1 cellular context compared by ENCODE assay signal in the genomic region with DNA sequence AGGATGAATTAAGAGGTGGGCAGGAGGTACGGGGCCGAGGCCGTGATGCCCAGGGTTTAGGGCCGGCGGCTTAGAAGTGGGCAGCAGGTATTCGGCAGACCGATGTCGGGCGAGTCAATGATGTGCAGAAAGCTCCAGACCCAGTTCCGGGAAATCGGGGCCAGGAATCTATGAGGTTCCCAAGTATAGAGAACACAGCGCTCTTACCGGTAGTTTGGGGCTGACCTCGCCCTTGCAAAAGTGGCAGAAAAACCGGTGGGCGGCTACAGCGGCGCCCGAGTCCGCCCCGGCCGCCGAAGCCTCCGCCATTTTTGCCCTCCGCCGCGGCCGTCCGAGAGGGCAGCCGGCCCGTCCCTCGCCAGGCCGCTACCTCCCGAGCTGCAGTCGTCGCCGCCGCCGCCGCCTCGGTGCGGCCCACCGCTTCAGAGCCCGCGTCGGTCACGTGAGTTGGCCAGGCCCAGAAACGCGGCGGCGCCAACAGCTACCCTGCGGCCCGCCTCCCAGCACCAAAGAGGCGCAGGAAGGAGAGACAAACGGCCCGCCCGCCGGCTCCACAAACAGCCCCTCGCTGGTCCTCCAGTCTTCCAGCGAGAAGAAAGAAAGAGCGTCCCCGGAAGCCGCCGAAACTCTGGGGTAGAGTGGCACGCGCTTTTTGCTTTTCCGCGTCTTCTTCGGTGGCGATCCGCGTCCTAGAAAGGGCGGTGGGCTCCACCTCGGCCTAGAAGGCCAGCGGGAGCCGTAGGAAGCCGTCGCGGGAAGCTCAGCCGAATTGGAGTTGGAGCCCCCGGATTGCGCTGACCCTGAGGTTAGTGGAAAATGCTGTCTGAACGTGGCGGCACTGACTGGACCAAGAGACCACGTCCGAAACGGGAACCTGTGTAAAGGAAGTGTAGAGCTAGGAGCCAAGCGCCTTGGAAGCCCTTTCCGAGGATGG.
TF ChIP-seq lines count a peak whose summit lies in the region.

A gene with protein sequence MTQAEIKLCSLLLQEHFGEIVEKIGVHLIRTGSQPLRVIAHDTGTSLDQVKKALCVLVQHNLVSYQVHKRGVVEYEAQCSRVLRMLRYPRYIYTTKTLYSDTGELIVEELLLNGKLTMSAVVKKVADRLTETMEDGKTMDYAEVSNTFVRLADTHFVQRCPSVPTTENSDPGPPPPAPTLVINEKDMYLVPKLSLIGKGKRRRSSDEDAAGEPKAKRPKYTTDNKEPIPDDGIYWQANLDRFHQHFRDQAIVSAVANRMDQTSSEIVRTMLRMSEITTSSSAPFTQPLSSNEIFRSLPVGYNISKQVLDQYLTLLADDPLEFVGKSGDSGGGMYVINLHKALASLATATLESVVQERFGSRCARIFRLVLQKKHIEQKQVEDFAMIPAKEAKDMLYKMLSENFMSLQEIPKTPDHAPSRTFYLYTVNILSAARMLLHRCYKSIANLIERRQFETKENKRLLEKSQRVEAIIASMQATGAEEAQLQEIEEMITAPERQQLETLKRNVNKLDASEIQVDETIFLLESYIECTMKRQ (plus strand): TSS at position 636 of the 934 bp plus-strand sequence. CDS start 1,577 bp downstream, outside the sequence.
A gene (minus strand): TSS at position 531 of the 934 bp plus-strand sequence. CDS start 222 bp downstream, at position 309.

TF ChIP-seq in GM12878, 131 proteins besides CTCF, POLR2A, EP300 and RAD21 (continued from another document and continues in another):
- TF ChIP-seq, protein P1, sequence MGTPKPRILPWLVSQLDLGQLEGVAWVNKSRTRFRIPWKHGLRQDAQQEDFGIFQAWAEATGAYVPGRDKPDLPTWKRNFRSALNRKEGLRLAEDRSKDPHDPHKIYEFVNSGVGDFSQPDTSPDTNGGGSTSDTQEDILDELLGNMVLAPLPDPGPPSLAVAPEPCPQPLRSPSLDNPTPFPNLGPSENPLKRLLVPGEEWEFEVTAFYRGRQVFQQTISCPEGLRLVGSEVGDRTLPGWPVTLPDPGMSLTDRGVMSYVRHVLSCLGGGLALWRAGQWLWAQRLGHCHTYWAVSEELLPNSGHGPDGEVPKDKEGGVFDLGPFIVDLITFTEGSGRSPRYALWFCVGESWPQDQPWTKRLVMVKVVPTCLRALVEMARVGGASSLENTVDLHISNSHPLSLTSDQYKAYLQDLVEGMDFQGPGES (IDR thresholded peaks at IDR 0.05) = no peak
- peak; percentile 80 for TF ChIP-seq DPF2 (IDR thresholded peaks at IDR 0.05)
- peak; percentile 95 to 99 for TF ChIP-seq BHLHE40 (IDR thresholded peaks at IDR 0.05; ENCODE audit: borderline replicate concordance in 1 of 2, low read depth in 2 of 2, low read length in 1 of 2)
- TF ChIP-seq NFYA (IDR thresholded peaks at IDR 0.05; ENCODE audit: borderline replicate concordance, low read depth, low read length) = no peak
- TF ChIP-seq POLR2AphosphoS5 (IDR thresholded peaks at IDR 0.05; ENCODE audit: low read length) = peak; percentile 88
- TF ChIP-seq, protein P2, sequence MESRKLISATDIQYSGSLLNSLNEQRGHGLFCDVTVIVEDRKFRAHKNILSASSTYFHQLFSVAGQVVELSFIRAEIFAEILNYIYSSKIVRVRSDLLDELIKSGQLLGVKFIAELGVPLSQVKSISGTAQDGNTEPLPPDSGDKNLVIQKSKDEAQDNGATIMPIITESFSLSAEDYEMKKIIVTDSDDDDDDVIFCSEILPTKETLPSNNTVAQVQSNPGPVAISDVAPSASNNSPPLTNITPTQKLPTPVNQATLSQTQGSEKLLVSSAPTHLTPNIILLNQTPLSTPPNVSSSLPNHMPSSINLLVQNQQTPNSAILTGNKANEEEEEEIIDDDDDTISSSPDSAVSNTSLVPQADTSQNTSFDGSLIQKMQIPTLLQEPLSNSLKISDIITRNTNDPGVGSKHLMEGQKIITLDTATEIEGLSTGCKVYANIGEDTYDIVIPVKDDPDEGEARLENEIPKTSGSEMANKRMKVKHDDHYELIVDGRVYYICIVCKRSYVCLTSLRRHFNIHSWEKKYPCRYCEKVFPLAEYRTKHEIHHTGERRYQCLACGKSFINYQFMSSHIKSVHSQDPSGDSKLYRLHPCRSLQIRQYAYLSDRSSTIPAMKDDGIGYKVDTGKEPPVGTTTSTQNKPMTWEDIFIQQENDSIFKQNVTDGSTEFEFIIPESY (IDR thresholded peaks at IDR 0.05) = no peak
- no peak for TF ChIP-seq ZZZ3 (IDR thresholded peaks at IDR 0.05; ENCODE audit: control insufficient read depth, insufficient read length, low read depth)
- TF ChIP-seq RCOR1 (conservative IDR thresholded peaks at IDR 0.05; ENCODE audit: low read depth, low read length) = no peak
- TF ChIP-seq HDGF (IDR thresholded peaks at IDR 0.05) = peak; percentile 51; the same call in 1 of the 2 replicates
- no peak for TF ChIP-seq KLF5 (IDR thresholded peaks at IDR 0.05; ENCODE audit: partially characterized antibody)
- no peak for TF ChIP-seq CHD4 (IDR thresholded peaks at IDR 0.05)
- TF ChIP-seq FOXM1 (IDR thresholded peaks at IDR 0.05; ENCODE audit: low read depth, low read length) = no peak
- peak; percentile 82 for TF ChIP-seq IKZF1 (conservative IDR thresholded peaks at IDR 0.05)
- TF ChIP-seq, protein P3, sequence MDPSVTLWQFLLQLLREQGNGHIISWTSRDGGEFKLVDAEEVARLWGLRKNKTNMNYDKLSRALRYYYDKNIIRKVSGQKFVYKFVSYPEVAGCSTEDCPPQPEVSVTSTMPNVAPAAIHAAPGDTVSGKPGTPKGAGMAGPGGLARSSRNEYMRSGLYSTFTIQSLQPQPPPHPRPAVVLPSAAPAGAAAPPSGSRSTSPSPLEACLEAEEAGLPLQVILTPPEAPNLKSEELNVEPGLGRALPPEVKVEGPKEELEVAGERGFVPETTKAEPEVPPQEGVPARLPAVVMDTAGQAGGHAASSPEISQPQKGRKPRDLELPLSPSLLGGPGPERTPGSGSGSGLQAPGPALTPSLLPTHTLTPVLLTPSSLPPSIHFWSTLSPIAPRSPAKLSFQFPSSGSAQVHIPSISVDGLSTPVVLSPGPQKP (IDR thresholded peaks at IDR 0.05; ENCODE audit: low read depth, low read length) = peak; percentile 76; the same call in 1 of the 2 replicates
- peak; percentile 94 for TF ChIP-seq TAF1 (IDR thresholded peaks at IDR 0.05; ENCODE audit: borderline replicate concordance, low read depth, low read length)
- no peak; the same call in 1 of the 2 replicates for TF ChIP-seq HCFC1 (IDR thresholded peaks at IDR 0.05; ENCODE audit: low read length)
- TF ChIP-seq HDAC2 (IDR thresholded peaks at IDR 0.05) = no peak
- TF ChIP-seq EGR1 (IDR thresholded peaks at IDR 0.05; ENCODE audit: borderline replicate concordance in 1 of 2, low read depth in 2 of 2, low read length in 2 of 2) = peak in 1 of 2 experiments; percentile 53; a peak in 1 of 3 replicates
- no peak for TF ChIP-seq KAT2A (conservative IDR thresholded peaks at IDR 0.05; ENCODE audit: control insufficient read depth, low read depth, low read length)
- TF ChIP-seq JUND (IDR thresholded peaks at IDR 0.05; ENCODE audit: low read depth, low read length) = no peak
- TF ChIP-seq MYC (IDR thresholded peaks at IDR 0.05; ENCODE audit: insufficient read depth, insufficient read length, insufficient replicate concordance, low read length, severe bottlenecking) = no peak
- peak; percentile 82 for TF ChIP-seq BACH1 (IDR thresholded peaks at IDR 0.05; ENCODE audit: borderline replicate concordance)
- TF ChIP-seq, protein P4, sequence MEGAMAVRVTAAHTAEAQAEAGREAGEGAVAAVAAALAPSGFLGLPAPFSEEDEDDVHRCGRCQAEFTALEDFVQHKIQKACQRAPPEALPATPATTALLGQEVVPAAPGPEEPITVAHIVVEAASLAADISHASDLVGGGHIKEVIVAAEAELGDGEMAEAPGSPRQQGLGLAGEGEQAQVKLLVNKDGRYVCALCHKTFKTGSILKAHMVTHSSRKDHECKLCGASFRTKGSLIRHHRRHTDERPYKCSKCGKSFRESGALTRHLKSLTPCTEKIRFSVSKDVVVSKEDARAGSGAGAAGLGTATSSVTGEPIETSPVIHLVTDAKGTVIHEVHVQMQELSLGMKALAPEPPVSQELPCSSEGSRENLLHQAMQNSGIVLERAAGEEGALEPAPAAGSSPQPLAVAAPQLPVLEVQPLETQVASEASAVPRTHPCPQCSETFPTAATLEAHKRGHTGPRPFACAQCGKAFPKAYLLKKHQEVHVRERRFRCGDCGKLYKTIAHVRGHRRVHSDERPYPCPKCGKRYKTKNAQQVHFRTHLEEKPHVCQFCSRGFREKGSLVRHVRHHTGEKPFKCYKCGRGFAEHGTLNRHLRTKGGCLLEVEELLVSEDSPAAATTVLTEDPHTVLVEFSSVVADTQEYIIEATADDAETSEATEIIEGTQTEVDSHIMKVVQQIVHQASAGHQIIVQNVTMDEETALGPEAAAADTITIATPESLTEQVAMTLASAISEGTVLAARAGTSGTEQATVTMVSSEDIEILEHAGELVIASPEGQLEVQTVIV (IDR thresholded peaks at IDR 0.05; ENCODE audit: borderline replicate concordance, partially characterized antibody) = peak; percentile 10
- TF ChIP-seq PAX8 (IDR thresholded peaks at IDR 0.05) = no peak
- TF ChIP-seq, protein P5, sequence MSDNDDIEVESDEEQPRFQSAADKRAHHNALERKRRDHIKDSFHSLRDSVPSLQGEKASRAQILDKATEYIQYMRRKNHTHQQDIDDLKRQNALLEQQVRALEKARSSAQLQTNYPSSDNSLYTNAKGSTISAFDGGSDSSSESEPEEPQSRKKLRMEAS (IDR thresholded peaks at IDR 0.05; ENCODE audit: low read depth, low read length) = peak; percentile 64; the same call in 1 of the 2 replicates
- TF ChIP-seq HDAC6 (IDR thresholded peaks at IDR 0.05; ENCODE audit: unreplicated experiment) = no peak
- peak; percentile 50 for TF ChIP-seq RELA (IDR thresholded peaks at IDR 0.05; ENCODE audit: borderline replicate concordance, partially characterized antibody)
- peak; percentile 61 for TF ChIP-seq RUNX3 (IDR thresholded peaks at IDR 0.05; ENCODE audit: low read length)
- no peak for TF ChIP-seq BCL11A (IDR thresholded peaks at IDR 0.05; ENCODE audit: low read depth, low read length)
- peak; percentile 68; the same call in 1 of the 2 replicates for TF ChIP-seq CHD1 (IDR thresholded peaks at IDR 0.05; ENCODE audit: low read depth, low read length)
- TF ChIP-seq, protein P6, sequence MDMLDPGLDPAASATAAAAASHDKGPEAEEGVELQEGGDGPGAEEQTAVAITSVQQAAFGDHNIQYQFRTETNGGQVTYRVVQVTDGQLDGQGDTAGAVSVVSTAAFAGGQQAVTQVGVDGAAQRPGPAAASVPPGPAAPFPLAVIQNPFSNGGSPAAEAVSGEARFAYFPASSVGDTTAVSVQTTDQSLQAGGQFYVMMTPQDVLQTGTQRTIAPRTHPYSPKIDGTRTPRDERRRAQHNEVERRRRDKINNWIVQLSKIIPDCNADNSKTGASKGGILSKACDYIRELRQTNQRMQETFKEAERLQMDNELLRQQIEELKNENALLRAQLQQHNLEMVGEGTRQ (IDR thresholded peaks at IDR 0.05; ENCODE audit: borderline replicate concordance, low read depth, low read length) = no peak; the same call in none of the 2 replicates
- no peak for TF ChIP-seq ZNF622 (IDR thresholded peaks at IDR 0.05)
- TF ChIP-seq FOS (IDR thresholded peaks at IDR 0.05; ENCODE audit: borderline replicate concordance, extremely low read depth, insufficient read length) = no peak
- peak; percentile 82; the same call in 1 of the 2 replicates for TF ChIP-seq POLR2AphosphoS2 (IDR thresholded peaks at IDR 0.05; ENCODE audit: low read depth, low read length)
- TF ChIP-seq ZNF274 (IDR thresholded peaks at IDR 0.05; ENCODE audit: insufficient read depth, insufficient read length) = no peak
- TF ChIP-seq, protein P7, sequence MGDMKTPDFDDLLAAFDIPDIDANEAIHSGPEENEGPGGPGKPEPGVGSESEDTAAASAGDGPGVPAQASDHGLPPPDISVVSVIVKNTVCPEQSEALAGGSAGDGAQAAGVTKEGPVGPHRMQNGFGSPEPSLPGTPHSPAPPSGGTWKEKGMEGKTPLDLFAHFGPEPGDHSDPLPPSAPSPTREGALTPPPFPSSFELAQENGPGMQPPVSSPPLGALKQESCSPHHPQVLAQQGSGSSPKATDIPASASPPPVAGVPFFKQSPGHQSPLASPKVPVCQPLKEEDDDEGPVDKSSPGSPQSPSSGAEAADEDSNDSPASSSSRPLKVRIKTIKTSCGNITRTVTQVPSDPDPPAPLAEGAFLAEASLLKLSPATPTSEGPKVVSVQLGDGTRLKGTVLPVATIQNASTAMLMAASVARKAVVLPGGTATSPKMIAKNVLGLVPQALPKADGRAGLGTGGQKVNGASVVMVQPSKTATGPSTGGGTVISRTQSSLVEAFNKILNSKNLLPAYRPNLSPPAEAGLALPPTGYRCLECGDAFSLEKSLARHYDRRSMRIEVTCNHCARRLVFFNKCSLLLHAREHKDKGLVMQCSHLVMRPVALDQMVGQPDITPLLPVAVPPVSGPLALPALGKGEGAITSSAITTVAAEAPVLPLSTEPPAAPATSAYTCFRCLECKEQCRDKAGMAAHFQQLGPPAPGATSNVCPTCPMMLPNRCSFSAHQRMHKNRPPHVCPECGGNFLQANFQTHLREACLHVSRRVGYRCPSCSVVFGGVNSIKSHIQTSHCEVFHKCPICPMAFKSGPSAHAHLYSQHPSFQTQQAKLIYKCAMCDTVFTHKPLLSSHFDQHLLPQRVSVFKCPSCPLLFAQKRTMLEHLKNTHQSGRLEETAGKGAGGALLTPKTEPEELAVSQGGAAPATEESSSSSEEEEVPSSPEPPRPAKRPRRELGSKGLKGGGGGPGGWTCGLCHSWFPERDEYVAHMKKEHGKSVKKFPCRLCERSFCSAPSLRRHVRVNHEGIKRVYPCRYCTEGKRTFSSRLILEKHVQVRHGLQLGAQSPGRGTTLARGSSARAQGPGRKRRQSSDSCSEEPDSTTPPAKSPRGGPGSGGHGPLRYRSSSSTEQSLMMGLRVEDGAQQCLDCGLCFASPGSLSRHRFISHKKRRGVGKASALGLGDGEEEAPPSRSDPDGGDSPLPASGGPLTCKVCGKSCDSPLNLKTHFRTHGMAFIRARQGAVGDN (IDR thresholded peaks at IDR 0.05) = peak; percentile 90
- TF ChIP-seq SUPT20H (IDR thresholded peaks at IDR 0.05; ENCODE audit: borderline replicate concordance, control insufficient read depth, low read depth, low read length) = no peak
- no peak for TF ChIP-seq SUZ12 (IDR thresholded peaks at IDR 0.05; ENCODE audit: unreplicated experiment)
- TF ChIP-seq, protein P8, sequence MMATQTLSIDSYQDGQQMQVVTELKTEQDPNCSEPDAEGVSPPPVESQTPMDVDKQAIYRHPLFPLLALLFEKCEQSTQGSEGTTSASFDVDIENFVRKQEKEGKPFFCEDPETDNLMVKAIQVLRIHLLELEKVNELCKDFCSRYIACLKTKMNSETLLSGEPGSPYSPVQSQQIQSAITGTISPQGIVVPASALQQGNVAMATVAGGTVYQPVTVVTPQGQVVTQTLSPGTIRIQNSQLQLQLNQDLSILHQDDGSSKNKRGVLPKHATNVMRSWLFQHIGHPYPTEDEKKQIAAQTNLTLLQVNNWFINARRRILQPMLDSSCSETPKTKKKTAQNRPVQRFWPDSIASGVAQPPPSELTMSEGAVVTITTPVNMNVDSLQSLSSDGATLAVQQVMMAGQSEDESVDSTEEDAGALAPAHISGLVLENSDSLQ (IDR thresholded peaks at IDR 0.05) = peak; percentile 68
- no peak for TF ChIP-seq JUNB (IDR thresholded peaks at IDR 0.05)
- TF ChIP-seq IRF4 (IDR thresholded peaks at IDR 0.05; ENCODE audit: low read depth, low read length) = no peak
- TF ChIP-seq, protein P9, sequence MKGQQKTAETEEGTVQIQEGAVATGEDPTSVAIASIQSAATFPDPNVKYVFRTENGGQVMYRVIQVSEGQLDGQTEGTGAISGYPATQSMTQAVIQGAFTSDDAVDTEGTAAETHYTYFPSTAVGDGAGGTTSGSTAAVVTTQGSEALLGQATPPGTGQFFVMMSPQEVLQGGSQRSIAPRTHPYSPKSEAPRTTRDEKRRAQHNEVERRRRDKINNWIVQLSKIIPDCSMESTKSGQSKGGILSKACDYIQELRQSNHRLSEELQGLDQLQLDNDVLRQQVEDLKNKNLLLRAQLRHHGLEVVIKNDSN (IDR thresholded peaks at IDR 0.05; ENCODE audit: borderline replicate concordance, extremely low read length, insufficient read depth, low read depth, low read length) = peak; percentile 77
- peak; percentile 73; the same call in 1 of the 2 replicates for TF ChIP-seq ESRRA (IDR thresholded peaks at IDR 0.05; ENCODE audit: low read length)
